In the genomic region with DNA sequence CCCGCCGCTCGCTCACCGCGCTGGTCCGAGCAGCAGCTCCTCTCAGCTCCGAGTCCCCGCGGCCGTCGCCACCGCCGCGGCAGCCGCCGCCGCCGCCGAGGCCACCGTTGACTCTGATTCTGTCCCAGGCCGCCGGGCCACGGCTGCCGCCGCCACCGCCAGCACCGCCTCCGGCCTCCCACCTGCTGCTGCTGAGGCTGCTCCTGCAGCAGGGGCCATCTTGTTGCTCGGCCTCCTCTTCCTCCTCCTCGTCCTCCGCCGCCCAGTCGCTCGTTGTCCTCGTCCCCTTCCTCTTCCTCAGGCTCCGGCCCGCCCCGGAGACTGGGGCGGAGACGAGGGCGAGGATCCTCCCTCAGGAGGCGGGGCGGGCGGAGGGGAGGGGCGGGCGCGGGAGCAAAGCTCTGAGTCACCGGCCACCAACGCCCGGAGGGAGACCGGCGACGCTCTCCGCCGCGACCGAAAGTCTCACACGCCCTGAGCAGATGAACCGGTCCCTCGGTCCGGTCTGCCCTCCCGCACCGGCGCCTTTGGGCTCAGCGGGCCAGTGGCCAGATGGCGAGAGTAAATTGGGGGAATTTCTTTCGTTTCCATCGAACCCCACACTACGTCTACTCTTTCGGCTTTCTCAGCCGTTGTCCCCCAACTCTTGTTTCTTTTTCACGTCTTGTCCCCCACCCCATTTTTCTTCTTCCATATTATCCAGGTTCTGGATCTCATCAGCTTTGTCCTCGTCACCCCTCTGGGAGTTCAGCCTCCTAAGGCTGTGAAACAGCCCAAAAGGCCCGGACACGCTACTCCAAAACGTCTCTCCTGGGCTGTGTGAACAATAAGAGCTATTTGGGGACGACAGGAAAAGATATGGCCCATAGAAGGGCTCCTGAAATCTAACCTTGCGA, we compare ENCODE assay signal across 8 cellular contexts. TPM values are rescaled to one million over a fixed set of nuclear protein-coding genes. Genes with fewer than 3 reads are reported as not detected.
DNase-seq lines count a peak whose midpoint lies in the region; ATAC-seq, FAIRE-seq and TF ChIP-seq lines count a peak whose summit lies in the region.

A gene with protein sequence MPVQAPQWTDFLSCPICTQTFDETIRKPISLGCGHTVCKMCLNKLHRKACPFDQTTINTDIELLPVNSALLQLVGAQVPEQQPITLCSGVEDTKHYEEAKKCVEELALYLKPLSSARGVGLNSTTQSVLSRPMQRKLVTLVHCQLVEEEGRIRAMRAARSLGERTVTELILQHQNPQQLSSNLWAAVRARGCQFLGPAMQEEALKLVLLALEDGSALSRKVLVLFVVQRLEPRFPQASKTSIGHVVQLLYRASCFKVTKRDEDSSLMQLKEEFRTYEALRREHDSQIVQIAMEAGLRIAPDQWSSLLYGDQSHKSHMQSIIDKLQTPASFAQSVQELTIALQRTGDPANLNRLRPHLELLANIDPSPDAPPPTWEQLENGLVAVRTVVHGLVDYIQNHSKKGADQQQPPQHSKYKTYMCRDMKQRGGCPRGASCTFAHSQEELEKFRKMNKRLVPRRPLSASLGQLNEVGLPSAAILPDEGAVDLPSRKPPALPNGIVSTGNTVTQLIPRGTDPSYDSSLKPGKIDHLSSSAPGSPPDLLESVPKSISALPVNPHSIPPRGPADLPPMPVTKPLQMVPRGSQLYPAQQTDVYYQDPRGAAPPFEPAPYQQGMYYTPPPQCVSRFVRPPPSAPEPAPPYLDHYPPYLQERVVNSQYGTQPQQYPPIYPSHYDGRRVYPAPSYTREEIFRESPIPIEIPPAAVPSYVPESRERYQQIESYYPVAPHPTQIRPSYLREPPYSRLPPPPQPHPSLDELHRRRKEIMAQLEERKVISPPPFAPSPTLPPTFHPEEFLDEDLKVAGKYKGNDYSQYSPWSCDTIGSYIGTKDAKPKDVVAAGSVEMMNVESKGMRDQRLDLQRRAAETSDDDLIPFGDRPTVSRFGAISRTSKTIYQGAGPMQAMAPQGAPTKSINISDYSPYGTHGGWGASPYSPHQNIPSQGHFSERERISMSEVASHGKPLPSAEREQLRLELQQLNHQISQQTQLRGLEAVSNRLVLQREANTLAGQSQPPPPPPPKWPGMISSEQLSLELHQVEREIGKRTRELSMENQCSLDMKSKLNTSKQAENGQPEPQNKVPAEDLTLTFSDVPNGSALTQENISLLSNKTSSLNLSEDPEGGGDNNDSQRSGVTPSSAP (minus strand): TSS at position 278 of the 896 bp plus-strand sequence. CDS start 29,372 bp downstream, outside the sequence.

- H3K4me3 ChIP-seq in AG04449 (ENCODE audit: low read depth, low read length) (peak within 1 kb of the TSS; percentile 94), bronchial epithelial cell (ENCODE audit: low read depth, low read length) (peak within 1 kb of the TSS; percentile 91), spleen (peak within 1 kb of the TSS; percentile 79 to 99 (median 90))

- H3K27me3 Mint-ChIP-seq in WTC11 (ENCODE audit: low read depth) = peaks cover 8% of the 10 kb centered on the region
- peaks cover 0 to 15% (median 6%) of the 10 kb centered on the region in 3 donors for H3K27me3 Mint-ChIP-seq in immature natural killer cell (ENCODE audit: low read depth in 3 of 3)

- TF ChIP-seq POLR2A in spleen (IDR thresholded peaks at IDR 0.05) = peak; percentile 71 to 92 (median 71)

- H3K27me3 ChIP-seq in bronchial epithelial cell (ENCODE audit: control insufficient read depth, insufficient read depth, low read length) (no peaks in the 10 kb centered on the region), spleen (replicated peaks in 1 of 7) (no peaks in the 10 kb centered on the region)

- ATAC-seq in GM18870 (IDR thresholded peaks at IDR 0.05; ENCODE audit: unreplicated experiment) = peak; percentile 61
- ATAC-seq in HG03108 (IDR thresholded peaks at IDR 0.05; ENCODE audit: unreplicated experiment) = peak; percentile 96
- peak; percentile 85 for ATAC-seq in WTC11

- POLR2A ChIA-PET in AG04449 (lab: Yijun Ruan, JAX) (interaction anchor here (0.6 to 1.4 kb wide), 7 partner anchors 9 to 154 kb away, joined by 3 to 6 read pairs (median 3); a partner anchor contains a TSS), WTC11 (lab: Charles Lee) (interaction anchor here (0.9 to 1.9 kb wide), 17 partner anchors 10 to 1483 kb away, joined by 3 to 12 read pairs (median 4); a partner anchor contains a TSS)

- CTCF ChIA-PET in AG04449 (lab: Yijun Ruan, JAX) = interaction anchor here (1.4 kb wide), 1 partner anchor 57 kb away, joined by 3 read pairs; no protein-coding TSS in a partner anchor
- CTCF ChIA-PET in WTC11 (lab: Charles Lee) = interaction anchor here (1.0 to 1.8 kb wide), 3 partner anchors 92 to 516 kb away, joined by 3 to 5 read pairs (median 4); no protein-coding TSS in a partner anchor

- H3K27ac Mint-ChIP-seq in WTC11 = peak within 1 kb of the TSS; percentile 99
- peak within 1 kb of the TSS; percentile 93 to 99 (median 98) for H3K27ac Mint-ChIP-seq in immature natural killer cell

- no peaks in the 10 kb centered on the region for H3K9me3 Mint-ChIP-seq in WTC11
- no peaks in the 10 kb centered on the region for H3K9me3 Mint-ChIP-seq in immature natural killer cell

- no peaks in the 10 kb centered on the region for H3K36me3 ChIP-seq in bronchial epithelial cell (ENCODE audit: control insufficient read depth, insufficient read depth, low read length)
- no peaks in the 10 kb centered on the region for H3K36me3 ChIP-seq in spleen

- no peak for TF ChIP-seq CTCF in AG04449 (IDR thresholded peaks at IDR 0.05; ENCODE audit: insufficient read depth, low read length, missing control alignments)
- no peak for TF ChIP-seq CTCF in WTC11 (IDR thresholded peaks at IDR 0.05)
- TF ChIP-seq CTCF in bronchial epithelial cell (IDR thresholded peaks at IDR 0.05; ENCODE audit: insufficient read depth, low read length, severe bottlenecking) = no peak
- peak in 1 of 11 experiments; percentile 25 for TF ChIP-seq CTCF in spleen (IDR thresholded peaks at IDR 0.05 in 8 of 11, conservative IDR thresholded peaks at IDR 0.05 in 3 of 11)

- WGBS in spleen, 5 donors = 0 to 2% (median 1%) methylated on average over 40 to 78 of the region's 78 CpGs

- peaks cover 41 to 54% (median 52%) of the 10 kb centered on the region in 6 donors for H3K4me1 ChIP-seq in spleen

- peak within 1 kb of the TSS; percentile 91 for H3K4me3 Mint-ChIP-seq in WTC11
- peak within 1 kb of the TSS; percentile 95 to 98 (median 96) for H3K4me3 Mint-ChIP-seq in immature natural killer cell

- H3K36me3 Mint-ChIP-seq in WTC11 = no peaks in the 10 kb centered on the region; the same call in 1 of the 2 replicates
- H3K36me3 Mint-ChIP-seq in immature natural killer cell = no peaks in the 10 kb centered on the region

- H3K9me3 ChIP-seq in spleen = no peaks in the 10 kb centered on the region

- H3K27ac ChIP-seq in spleen = peak within 1 kb of the TSS; percentile 86 to 98 (median 95)

- intact Hi-C loops in spleen (cut with DNase I; ENCODE audit: low total_unique reads) = no loop called here

- no peak for FAIRE-seq in bronchial epithelial cell (lab: Jason Lieb, UNC)

- DNase-seq in AG04449 (ENCODE audit: low read depth, low spot score) = no peak
- peak; percentile 73 for DNase-seq in NCI-H226
- DNase-seq in WTC11 (ENCODE audit: low spot score) = peak; percentile 85
- DNase-seq in bronchial epithelial cell (ENCODE audit: low read depth) = peak; percentile 63
- peak; percentile 85 to 88 (median 87) for DNase-seq in immature natural killer cell
- peak; percentile 98 for DNase-seq in spleen

- H3K4me1 Mint-ChIP-seq in WTC11 (peaks cover 38% of the 10 kb centered on the region), immature natural killer cell (peaks cover 43 to 56% of the 10 kb centered on the region in 2 donors)

TF ChIP-seq in WTC11, 78 proteins besides CTCF, POLR2A, EP300 and RAD21 (continues in another document):
- 0 out of 2 replicates have a peak, but pooled peaks have one; percentile 15 for TF ChIP-seq EMX1 (CRISPR knock-in tag; IDR thresholded peaks at IDR 0.05)
- TF ChIP-seq GRHL2 (CRISPR knock-in tag; IDR thresholded peaks at IDR 0.05; ENCODE audit: insufficient replicate concordance, severe bottlenecking) = no peak
- TF ChIP-seq, protein P1, sequence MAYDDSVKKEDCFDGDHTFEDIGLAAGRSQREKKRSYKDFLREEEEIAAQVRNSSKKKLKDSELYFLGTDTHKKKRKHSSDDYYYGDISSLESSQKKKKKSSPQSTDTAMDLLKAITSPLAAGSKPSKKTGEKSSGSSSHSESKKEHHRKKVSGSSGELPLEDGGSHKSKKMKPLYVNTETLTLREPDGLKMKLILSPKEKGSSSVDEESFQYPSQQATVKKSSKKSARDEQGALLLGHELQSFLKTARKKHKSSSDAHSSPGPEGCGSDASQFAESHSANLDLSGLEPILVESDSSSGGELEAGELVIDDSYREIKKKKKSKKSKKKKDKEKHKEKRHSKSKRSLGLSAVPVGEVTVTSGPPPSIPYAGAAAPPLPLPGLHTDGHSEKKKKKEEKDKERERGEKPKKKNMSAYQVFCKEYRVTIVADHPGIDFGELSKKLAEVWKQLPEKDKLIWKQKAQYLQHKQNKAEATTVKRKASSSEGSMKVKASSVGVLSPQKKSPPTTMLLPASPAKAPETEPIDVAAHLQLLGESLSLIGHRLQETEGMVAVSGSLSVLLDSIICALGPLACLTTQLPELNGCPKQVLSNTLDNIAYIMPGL (CRISPR knock-in tag; IDR thresholded peaks at IDR 0.05) = peak; percentile 0; the same call in 1 of the 2 replicates
- peak; percentile 41; the same call in 1 of the 2 replicates for TF ChIP-seq FOXK1 (CRISPR knock-in tag; IDR thresholded peaks at IDR 0.05)
- peak; percentile 16; the same call in 1 of the 2 replicates for TF ChIP-seq NFYB (CRISPR knock-in tag; conservative IDR thresholded peaks at IDR 0.05; ENCODE audit: low read depth)
- TF ChIP-seq ZNF263 (CRISPR knock-in tag; IDR thresholded peaks at IDR 0.05; ENCODE audit: low read depth) = peak; percentile 87
- TF ChIP-seq SMAD3 (CRISPR knock-in tag; IDR thresholded peaks at IDR 0.05; ENCODE audit: borderline replicate concordance) = peak; percentile 80
- TF ChIP-seq, protein P2, sequence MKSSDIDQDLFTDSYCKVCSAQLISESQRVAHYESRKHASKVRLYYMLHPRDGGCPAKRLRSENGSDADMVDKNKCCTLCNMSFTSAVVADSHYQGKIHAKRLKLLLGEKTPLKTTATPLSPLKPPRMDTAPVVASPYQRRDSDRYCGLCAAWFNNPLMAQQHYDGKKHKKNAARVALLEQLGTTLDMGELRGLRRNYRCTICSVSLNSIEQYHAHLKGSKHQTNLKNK (CRISPR knock-in tag; IDR thresholded peaks at IDR 0.05) = no peak

RNA-seq across cellular contexts. Expression of the gene that starts here (rescaled TPM):
- total RNA-seq in WTC11 (2021) (24.1 to 25.7 TPM (median 25.4 TPM) in 3 replicates), bronchial epithelial cell (8.2 and 10.4 TPM in 2 replicates), spleen (10 to 100 TPM; 48.9 to 64.2 (median 54.6) TPM)
- polyA plus RNA-seq in immature natural killer cell (10 to 100 TPM in 1 of 3 donors, 1 to 10 TPM in 2; 3.9 to 10.4 (median 5.7) TPM), spleen (1 to 10 TPM; 3.9 to 6.3 (median 4.8) TPM)
